1 cellular context compared by ENCODE assay signal in genomic region chr16:11297492-11298142, GRCh38.
A peak's percentile ranks its signal among the peaks of the same experiment; 100 is the strongest.
TF ChIP-seq lines count a peak whose summit lies in the region.

No MANE protein-coding gene starts in this region.

TF ChIP-seq in H1, 55 proteins besides CTCF, POLR2A, EP300 and RAD21:
- TF ChIP-seq EGR1 (IDR thresholded peaks at IDR 0.05; ENCODE audit: borderline replicate concordance, low read depth, low read length), result no peak
- TF ChIP-seq E2F6 (IDR thresholded peaks at IDR 0.05), result 0 out of 2 replicates have a peak, but pooled peaks have one; percentile 25
- 0 out of 4 replicates have a peak, but pooled peaks of 1 of the 2 experiments have one; percentile 45 for TF ChIP-seq SIN3A (conservative IDR thresholded peaks at IDR 0.05 in 1 of 2, IDR thresholded peaks at IDR 0.05 in 1 of 2; ENCODE audit: low read depth in 1 of 2, low read length in 2 of 2)
- TF ChIP-seq POLR2AphosphoS5 (IDR thresholded peaks at IDR 0.05; ENCODE audit: low read depth, low read length), result no peak
- TF ChIP-seq SP2 (IDR thresholded peaks at IDR 0.05; ENCODE audit: low read length), result no peak
- TF ChIP-seq, protein P1, sequence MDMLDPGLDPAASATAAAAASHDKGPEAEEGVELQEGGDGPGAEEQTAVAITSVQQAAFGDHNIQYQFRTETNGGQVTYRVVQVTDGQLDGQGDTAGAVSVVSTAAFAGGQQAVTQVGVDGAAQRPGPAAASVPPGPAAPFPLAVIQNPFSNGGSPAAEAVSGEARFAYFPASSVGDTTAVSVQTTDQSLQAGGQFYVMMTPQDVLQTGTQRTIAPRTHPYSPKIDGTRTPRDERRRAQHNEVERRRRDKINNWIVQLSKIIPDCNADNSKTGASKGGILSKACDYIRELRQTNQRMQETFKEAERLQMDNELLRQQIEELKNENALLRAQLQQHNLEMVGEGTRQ (IDR thresholded peaks at IDR 0.05; ENCODE audit: low read length), result 0 out of 2 replicates have a peak, but pooled peaks have one; percentile 33
- TF ChIP-seq KDM1A (IDR thresholded peaks at IDR 0.05; ENCODE audit: borderline replicate concordance, low read length), result no peak
- TF ChIP-seq SIRT6 (IDR thresholded peaks at IDR 0.05; ENCODE audit: low read length), result no peak
- no peak for TF ChIP-seq RNF2 (IDR thresholded peaks at IDR 0.05; ENCODE audit: borderline replicate concordance, low read depth, low read length, missing control alignments, poor library complexity, severe bottlenecking)
- no peak for TF ChIP-seq GABPA (IDR thresholded peaks at IDR 0.05; ENCODE audit: borderline replicate concordance, insufficient read depth, low read length)
- no peak for TF ChIP-seq KDM4A (IDR thresholded peaks at IDR 0.05; ENCODE audit: low read depth, low read length, severe bottlenecking)
- 0 out of 2 replicates have a peak, but pooled peaks have one; percentile 1 for TF ChIP-seq TEAD4 (IDR thresholded peaks at IDR 0.05; ENCODE audit: low read depth, low read length)
- TF ChIP-seq BACH1 (IDR thresholded peaks at IDR 0.05; ENCODE audit: low read length), result no peak
- TF ChIP-seq YY1 (IDR thresholded peaks at IDR 0.05; ENCODE audit: low read depth, low read length), result no peak
- no peak for TF ChIP-seq ATF3 (IDR thresholded peaks at IDR 0.05; ENCODE audit: insufficient read depth, low read depth, low read length)
- no peak for TF ChIP-seq HDAC2 (IDR thresholded peaks at IDR 0.05; ENCODE audit: borderline replicate concordance in 1 of 2, low read depth in 2 of 2, low read length in 2 of 2)
- TF ChIP-seq MAX (IDR thresholded peaks at IDR 0.05), result peak; percentile 58
- no peak for TF ChIP-seq KDM5A (IDR thresholded peaks at IDR 0.05; ENCODE audit: low read length)
- TF ChIP-seq FOSL1 (IDR thresholded peaks at IDR 0.05; ENCODE audit: insufficient read depth, low read depth, low read length), result no peak
- no peak for TF ChIP-seq GTF2F1 (IDR thresholded peaks at IDR 0.05; ENCODE audit: borderline replicate concordance, low read depth, low read length)
- no peak for TF ChIP-seq NRF1 (IDR thresholded peaks at IDR 0.05; ENCODE audit: low read depth, low read length)
